23 cellular contexts compared by ENCODE assay signal in the genomic region with DNA sequence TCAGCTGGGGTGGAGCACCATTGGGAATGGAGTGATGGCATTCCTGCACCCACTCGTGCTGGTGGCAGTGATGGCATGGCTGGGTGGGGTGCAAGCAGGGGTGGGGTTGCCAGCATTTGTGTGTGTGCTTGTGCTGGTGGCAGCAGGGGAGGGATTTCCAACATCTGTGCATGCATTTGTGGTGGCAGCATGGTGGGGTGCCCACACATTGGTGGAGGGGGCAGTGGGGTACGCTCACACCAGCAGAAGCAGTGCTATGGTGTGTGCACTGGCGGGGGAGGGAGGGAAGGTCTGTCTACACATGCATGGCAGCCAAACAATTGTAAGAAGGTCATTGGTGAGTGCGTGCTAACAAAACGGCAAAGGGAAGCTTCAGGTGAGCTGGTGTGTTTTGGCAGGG.
"Had no signal": no experiment of that assay in that cellular context is flagged by ENCODE, and none has a peak within 500 bp of the region (broad histone marks: within the 10 kb centered on the region; RNA-seq: fewer than 3 reads in every experiment).

No MANE protein-coding gene starts in this region.

- ATAC-seq: K562 had no signal

- H3K27ac ChIP-seq: HL-60, KMS-11, SJSA1, SK-N-MC had no signal

- H3K9me3 ChIP-seq: SJSA1 had no signal

- H3K36me3 ChIP-seq: SJSA1 had no signal

- DNase-seq: Kasumi-1, MM.1S, NCI-H1092 treated with DMSO at 0.1 percent for 48 hours, NCI-H1436, NCI-H187, NCI-H2029, NCI-H2081 treated with DMSO at 0.1 percent for 48 hours, NCI-H2171, NCI-H226, NCI-H446, NCI-H510A, NCI-H524 treated with DMSO at 0.1 percent for 48 hours, NCI-H69, NCI-H774, Right ventricle myocardium superior, RPMI8226, SIG-M5 had no signal

- H3K4me3 ChIP-seq: K562, SJSA1, SK-N-MC had no signal

- H3K9ac ChIP-seq: KMS-11 had no signal

- H3K4me1 ChIP-seq: SJSA1 had no signal

- H3K4me2 ChIP-seq: KMS-11 had no signal

- H3K27me3 ChIP-seq: SJSA1 had no signal

- H3K4me1 Mint-ChIP-seq: IgD-negative memory B cell had no signal

- H3K27ac Mint-ChIP-seq: IgD-negative memory B cell had no signal
